23 cellular contexts compared by ENCODE assay signal in the genomic region with DNA sequence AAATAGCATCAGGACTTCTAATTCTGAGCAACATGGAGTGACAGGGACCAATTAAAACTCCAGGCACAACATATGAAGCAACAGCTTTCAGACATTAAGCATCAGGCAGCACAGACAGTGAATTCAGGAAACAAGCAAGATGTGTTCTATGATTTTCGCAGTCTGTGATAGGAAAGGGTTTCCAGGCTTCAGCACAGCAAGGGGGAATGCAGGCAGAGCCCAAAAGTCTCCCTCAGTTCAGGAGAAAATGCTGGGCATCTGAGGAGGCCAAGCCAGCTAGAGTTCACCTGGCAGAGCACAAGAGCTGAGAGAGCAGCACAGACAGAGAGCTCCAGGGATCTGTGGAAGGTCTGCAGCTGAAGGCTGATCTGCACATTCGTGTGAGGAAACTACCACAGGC. TPM values are rescaled to one million over a fixed set of nuclear protein-coding genes. Genes with fewer than 3 reads are reported as not detected.
"Had no signal": no experiment of that assay in that cellular context is flagged by ENCODE, and none has a peak within 500 bp of the region (broad histone marks: within the 10 kb centered on the region; RNA-seq: fewer than 3 reads in every experiment).

No MANE protein-coding gene starts in this region.

- H3K4me1 ChIP-seq: gastrocnemius medialis, left lung had no signal

- H3K27me3 ChIP-seq: gastrocnemius medialis had no signal

- H3K4me3 ChIP-seq: coronary artery, dorsolateral prefrontal cortex, esophagus squamous epithelium, gastrocnemius medialis, heart right ventricle, left lung, lower lobe of right lung had no signal

- H3K36me3 ChIP-seq: esophagus squamous epithelium, gastrocnemius medialis, heart right ventricle, left lung, lower lobe of right lung had no signal

- H3K27ac ChIP-seq: coronary artery, dorsolateral prefrontal cortex, esophagus squamous epithelium, gastrocnemius medialis, heart right ventricle, left lung, lower lobe of right lung had no signal

- DNase-seq: dermis blood vessel endothelial cell; effector CD4-positive, alpha-beta T cell; effector memory CD4-positive, alpha-beta T cell; esophagus squamous epithelium; foreskin fibroblast; foreskin melanocyte; gastrocnemius medialis; glutamatergic neuron; head of caudate nucleus; heart right ventricle; hippocampal formation; left cardiac atrium; left lung; left ventricle myocardium superior; lower lobe of right lung; mesenchymal stem cell; naive thymus-derived CD4-positive, alpha-beta T cell; natural killer cell had no signal

- FAIRE-seq: endothelial cell of umbilical vein, islet of Langerhans, keratinocyte had no signal

- ATAC-seq: gastrocnemius medialis; heart right ventricle; left cardiac atrium; left lung; left ventricle myocardium superior; lower lobe of right lung; naive thymus-derived CD4-positive, alpha-beta T cell; natural killer cell had no signal

- H3K9me3 ChIP-seq: esophagus squamous epithelium, gastrocnemius medialis, heart right ventricle, left lung, lower lobe of right lung had no signal

RNA-seq across cellular contexts. Expression of gene CTTNBP2NL, which starts 22.2 kb away (rescaled TPM):
- polyA plus RNA-seq: naive thymus-derived CD4-positive, alpha-beta T cell had no signal
